In the genomic region with DNA sequence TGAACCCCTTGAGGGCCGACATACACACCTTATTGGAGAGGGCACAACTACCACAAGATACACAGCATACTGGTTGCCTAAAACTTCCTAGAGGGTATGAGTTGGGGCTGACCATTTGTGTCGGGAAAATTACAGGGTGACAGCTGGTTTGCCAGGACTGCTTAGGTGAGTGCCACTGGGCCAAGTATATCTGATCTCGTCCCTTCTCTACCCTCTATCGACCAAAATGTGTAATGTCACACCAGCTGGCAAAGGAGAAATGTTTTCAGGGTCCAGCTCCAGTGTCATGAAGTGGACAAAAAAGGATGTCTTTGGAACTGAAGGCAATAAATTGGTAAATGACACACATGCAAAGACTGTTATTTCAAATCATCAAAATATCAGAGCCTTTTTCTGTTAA, we compare ENCODE assay signal across 10 cellular contexts.
A peak's percentile ranks its signal among the peaks of the same experiment; 100 is the strongest.
DNase-seq lines count a peak whose midpoint lies in the region; ATAC-seq, FAIRE-seq and TF ChIP-seq lines count a peak whose summit lies in the region.
"Had no signal": no experiment of that assay in that cellular context is flagged by ENCODE, and none has a peak within 500 bp of the region (broad histone marks: within the 10 kb centered on the region; RNA-seq: fewer than 3 reads in every experiment).

No MANE protein-coding gene starts in this region.

- no peak overlapping the region for H3K4ac ChIP-seq in H1 (replicated peaks; ENCODE audit: insufficient read length, low read depth, low read length)

- no peak overlapping the region for H3K23ac ChIP-seq in H1 (ENCODE audit: insufficient read length)

- CTCF ChIA-PET in H1 (lab: Charles Lee; ENCODE audit: partially characterized antibody) = interaction anchor here (0.7 to 2.0 kb wide), 12 partner anchors 8 to 430 kb away, joined by 3 to 6 read pairs (median 4); no protein-coding TSS in a partner anchor

- DNase-seq in GM12865 (ENCODE audit: low read depth) = peak; percentile 27
- DNase-seq in LNCaP clone FGC (ENCODE audit: low read depth) = no peak
- no peak for DNase-seq in H1 (ENCODE audit: low read depth in 1 of 2, low spot score in 2 of 2)
- no peak for DNase-seq in psoas muscle
- no peak for DNase-seq in SKM-1 (lab: John Stamatoyannopoulos, UW; ENCODE audit: unreplicated experiment)
- DNase-seq in stimulated activated naive CD4-positive, alpha-beta T cell (lab: John Stamatoyannopoulos, UW) = no peak
- DNase-seq in NCI-H226 = no peak
- DNase-seq: activated CD4-positive, alpha-beta memory T cell treated with anti-CD3 and anti-CD28 coated beads, Interleukin-2, amount 10 ng/mL, durations not matched to agents 7 days and 5 days; stomach had no signal

- no peak overlapping the region for H4K8ac ChIP-seq in H1 (ENCODE audit: extremely low read depth, insufficient read depth, low read length)

- no peak overlapping the region for H2BK20ac ChIP-seq in H1 (ENCODE audit: low read length)

- no peak overlapping the region for H4K91ac ChIP-seq in H1 (replicated peaks; ENCODE audit: insufficient read length, low read length)

- H3K36me3 ChIP-seq in H1 (ENCODE audit: control insufficient read depth in 2 of 4, insufficient read depth in 4 of 4, low read length in 3 of 4) (no peaks in the 10 kb centered on the region), psoas muscle (ENCODE audit: insufficient read depth in 1 of 2, low read depth in 1 of 2) (no peaks in the 10 kb centered on the region)
- H3K36me3 ChIP-seq: stomach had no signal

- no peaks in the 10 kb centered on the region for H3K27me3 ChIP-seq in H1 (replicated peaks in 1 of 4; ENCODE audit: control insufficient read depth in 3 of 4, extremely low read depth in 1 of 4, insufficient read depth in 3 of 4, low read length in 3 of 4)
- no peaks in the 10 kb centered on the region for H3K27me3 ChIP-seq in psoas muscle (ENCODE audit: insufficient read depth in 3 of 3, low read length in 2 of 3)
- H3K27me3 ChIP-seq: stomach had no signal

- H3K4me3 ChIP-seq in GM12865 (ENCODE audit: low read depth, low read length) (no peak overlapping the region), LNCaP clone FGC (ENCODE audit: low read depth, low read length) (no peak overlapping the region), H1 (ENCODE audit: extremely low read depth in 1 of 4, insufficient read depth in 2 of 4, low read depth in 3 of 4, low read length in 4 of 4) (no peak overlapping the region), psoas muscle (no peak overlapping the region)
- H3K4me3 ChIP-seq: stomach had no signal

- H2AK5ac ChIP-seq in H1 (ENCODE audit: low read depth, low read length) = no peak overlapping the region

- FAIRE-seq in H1 (lab: Jason Lieb, UNC) = no peak

- no peaks in the 10 kb centered on the region for H4K20me1 ChIP-seq in H1 (replicated peaks in 1 of 2; ENCODE audit: control insufficient read depth in 1 of 2, insufficient read depth in 2 of 2, low read length in 2 of 2)

- TF ChIP-seq POLR2A in H1 (IDR thresholded peaks at IDR 0.05; ENCODE audit: control extremely low read depth in 1 of 2, low read depth in 2 of 2, low read length in 2 of 2) = no peak

- no peaks in the 10 kb centered on the region for H3K4me1 ChIP-seq in H1 (replicated peaks in 1 of 4; ENCODE audit: control insufficient read depth in 3 of 4, insufficient read depth in 4 of 4, low read length in 3 of 4)
- no peaks in the 10 kb centered on the region for H3K4me1 ChIP-seq in psoas muscle
- H3K4me1 ChIP-seq: stomach had no signal

- no peak overlapping the region for H2BK12ac ChIP-seq in H1 (ENCODE audit: low read depth, low read length)

- peak; percentile 59 to 68 for TF ChIP-seq RAD21 in H1 (IDR thresholded peaks at IDR 0.05 in 1 of 2, conservative IDR thresholded peaks at IDR 0.05 in 1 of 2; ENCODE audit: low read depth in 2 of 2, low read length in 2 of 2)

- no peak overlapping the region for H2BK15ac ChIP-seq in H1 (ENCODE audit: low read length)

- intact Hi-C loops in psoas muscle (cut with DNase I) = no loop called here

- POLR2A ChIA-PET in H1 (lab: Charles Lee; ENCODE audit: partially characterized antibody) = no interaction called here

- no peak overlapping the region for H3K4me2 ChIP-seq in H1 (ENCODE audit: insufficient read depth in 1 of 2, low read depth in 2 of 2, low read length in 2 of 2)

- TF ChIP-seq CTCF in GM12865 (IDR thresholded peaks at IDR 0.05; ENCODE audit: insufficient read depth, low read depth, low read length, missing control alignments) = peak; percentile 18
- peak; percentile 15; the same call in 1 of the 2 replicates for TF ChIP-seq CTCF in LNCaP clone FGC (IDR thresholded peaks at IDR 0.05; ENCODE audit: control insufficient read depth, extremely low read depth, insufficient read depth)
- peak in 2 of 3 experiments; percentile 22 to 55; a peak in 2 of 4 replicates for TF ChIP-seq CTCF in H1 (IDR thresholded peaks at IDR 0.05; ENCODE audit: control extremely low read depth in 1 of 3, insufficient read depth in 1 of 3, low read depth in 1 of 3, low read length in 3 of 3)
- no peak for TF ChIP-seq CTCF in psoas muscle (IDR thresholded peaks at IDR 0.05)

- H3K9ac ChIP-seq in H1 (replicated peaks in 1 of 4; ENCODE audit: extremely low read depth in 1 of 4, low read depth in 3 of 4, low read length in 3 of 4) = no peak overlapping the region

- H3K79me1 ChIP-seq in H1 (ENCODE audit: low read depth, low read length) = no peaks in the 10 kb centered on the region

- H3K27ac ChIP-seq in H1 (ENCODE audit: low read depth, low read length) = no peak overlapping the region
- H3K27ac ChIP-seq in psoas muscle = no peak overlapping the region
- H3K27ac ChIP-seq: stomach had no signal

- H2BK5ac ChIP-seq in H1 (ENCODE audit: low read depth, low read length) = no peak overlapping the region

- no peak overlapping the region for H2AFZ ChIP-seq in H1 (ENCODE audit: low read length)

- no peak overlapping the region for H4K5ac ChIP-seq in H1 (ENCODE audit: insufficient read length, low read depth, low read length)

- WGBS in H1 (ENCODE audit: extremely low coverage in 1 of 2, insufficient coverage in 1 of 2, insufficient read length in 1 of 2, insufficient replicate concordance in 2 of 2, low coverage in 1 of 2, low lambda C conversion rate in 2 of 2, missing lambda C conversion rate in 1 of 2), 2 experiments = 73% methylated on average over 4 of the region's 4 CpGs; no CpG with 5 or more reads in 1 of the 2 experiments
- WGBS in psoas muscle, 3 donors = 70 to 81% (median 78%) methylated on average over 4 of the region's 4 CpGs

- H3K23me2 ChIP-seq in H1 (ENCODE audit: low read depth, low read length) = no peaks in the 10 kb centered on the region

- no peak overlapping the region for H3K56ac ChIP-seq in H1 (replicated peaks; ENCODE audit: insufficient read length, low read depth, low read length)

- H3K9me3 ChIP-seq in H1 (ENCODE audit: insufficient read depth in 2 of 2, low read depth in 1 of 2, low read length in 1 of 2) = no peaks in the 10 kb centered on the region
- no peaks in the 10 kb centered on the region for H3K9me3 ChIP-seq in psoas muscle
- H3K9me3 ChIP-seq: stomach had no signal

- H3K14ac ChIP-seq in H1 (ENCODE audit: insufficient read length) = no peak overlapping the region

- ATAC-seq in GM21529 (IDR thresholded peaks at IDR 0.05; ENCODE audit: unreplicated experiment) (peak; percentile 85), psoas muscle (no peak)

- H3K79me2 ChIP-seq in H1 (ENCODE audit: control insufficient read depth in 1 of 2, insufficient read depth in 2 of 2, low read length in 2 of 2) = no peaks in the 10 kb centered on the region

- no peak overlapping the region for H2BK120ac ChIP-seq in H1 (replicated peaks; ENCODE audit: low read depth, low read length)

- H3K18ac ChIP-seq in H1 (ENCODE audit: extremely low read depth, low read length) = no peak overlapping the region

- TF ChIP-seq EP300 in H1 (IDR thresholded peaks at IDR 0.05; ENCODE audit: borderline replicate concordance in 1 of 2, low read depth in 2 of 2, low read length in 2 of 2) = no peak

TF ChIP-seq in H1, 55 proteins besides CTCF, POLR2A, EP300 and RAD21:
- no peak for TF ChIP-seq GTF2F1 (IDR thresholded peaks at IDR 0.05; ENCODE audit: borderline replicate concordance, low read depth, low read length)
- no peak for TF ChIP-seq KDM1A (IDR thresholded peaks at IDR 0.05; ENCODE audit: borderline replicate concordance, low read length)
TF ChIP-seq in H1: peak in this region for 0.
